Comparison of ENCODE assay signal across 8 cellular contexts in the genomic region with DNA sequence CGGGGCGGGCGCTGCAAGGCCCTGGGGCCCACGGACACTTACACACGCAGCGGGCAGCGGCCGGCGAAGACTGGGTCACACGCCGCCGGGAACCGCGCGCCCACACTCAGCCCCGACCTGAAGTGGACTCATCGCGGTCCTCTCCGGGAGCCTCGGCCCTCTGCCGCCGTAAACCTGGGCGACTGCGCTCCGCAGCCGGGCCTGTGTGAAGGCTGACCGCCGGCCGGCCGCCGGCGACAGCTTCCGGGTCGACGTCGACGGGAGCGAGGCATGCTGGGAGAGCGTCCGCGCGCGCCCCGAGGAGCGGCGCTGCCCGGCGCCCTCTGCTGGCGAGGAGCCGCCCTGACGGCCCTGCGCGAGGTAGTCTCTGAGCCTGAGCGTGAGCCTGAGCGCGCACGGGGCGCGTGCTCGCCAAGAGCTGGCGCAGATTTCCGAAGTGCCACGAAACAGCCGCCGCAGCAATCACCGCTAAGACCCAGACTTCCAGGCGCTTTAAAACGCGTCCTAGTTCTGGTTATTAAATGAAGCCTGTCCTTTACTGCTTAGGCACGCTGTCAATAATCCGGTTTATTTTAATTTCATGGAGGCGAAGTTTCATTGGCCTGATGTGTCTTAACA. TPM values are rescaled to one million over a fixed set of nuclear protein-coding genes. Genes with fewer than 3 reads are reported as not detected.
DNase-seq lines count a peak whose midpoint lies in the region; ATAC-seq lines count a peak whose summit lies in the region.

A gene with protein sequence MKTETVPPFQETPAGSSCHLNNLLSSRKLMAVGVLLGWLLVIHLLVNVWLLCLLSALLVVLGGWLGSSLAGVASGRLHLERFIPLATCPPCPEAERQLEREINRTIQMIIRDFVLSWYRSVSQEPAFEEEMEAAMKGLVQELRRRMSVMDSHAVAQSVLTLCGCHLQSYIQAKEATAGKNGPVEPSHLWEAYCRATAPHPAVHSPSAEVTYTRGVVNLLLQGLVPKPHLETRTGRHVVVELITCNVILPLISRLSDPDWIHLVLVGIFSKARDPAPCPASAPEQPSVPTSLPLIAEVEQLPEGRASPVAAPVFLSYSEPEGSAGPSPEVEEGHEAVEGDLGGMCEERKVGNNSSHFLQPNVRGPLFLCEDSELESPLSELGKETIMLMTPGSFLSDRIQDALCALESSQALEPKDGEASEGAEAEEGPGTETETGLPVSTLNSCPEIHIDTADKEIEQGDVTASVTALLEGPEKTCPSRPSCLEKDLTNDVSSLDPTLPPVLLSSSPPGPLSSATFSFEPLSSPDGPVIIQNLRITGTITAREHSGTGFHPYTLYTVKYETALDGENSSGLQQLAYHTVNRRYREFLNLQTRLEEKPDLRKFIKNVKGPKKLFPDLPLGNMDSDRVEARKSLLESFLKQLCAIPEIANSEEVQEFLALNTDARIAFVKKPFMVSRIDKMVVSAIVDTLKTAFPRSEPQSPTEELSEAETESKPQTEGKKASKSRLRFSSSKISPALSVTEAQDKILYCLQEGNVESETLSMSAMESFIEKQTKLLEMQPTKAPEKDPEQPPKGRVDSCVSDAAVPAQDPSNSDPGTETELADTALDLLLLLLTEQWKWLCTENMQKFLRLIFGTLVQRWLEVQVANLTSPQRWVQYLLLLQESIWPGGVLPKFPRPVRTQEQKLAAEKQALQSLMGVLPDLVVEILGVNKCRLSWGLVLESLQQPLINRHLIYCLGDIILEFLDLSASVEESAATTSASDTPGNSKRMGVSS (minus strand): TSS at position 242 of the 618 bp plus-strand sequence. CDS start 540 bp downstream, outside the sequence.

- ATAC-seq in HG03439 (IDR thresholded peaks at IDR 0.05; ENCODE audit: unreplicated experiment) (peak; percentile 99), left lobe of liver (peak; percentile 100)

- DNase-seq in C1 segment of cervical spinal cord (lab: John Stamatoyannopoulos, UW): peak; percentile 30 to 94 (median 86)
- DNase-seq in GM19238 (ENCODE audit: insufficient read length, low spot score): peak; percentile 90
- DNase-seq in NCI-H510A (lab: John Stamatoyannopoulos, UW): peak; percentile 12
- DNase-seq in activated CD4-positive, alpha-beta T cell treated with anti-CD3 and anti-CD28 coated beads, Interleukin-2, amount 50 U/mL, for 1 hour: peak; percentile 91
- peak; percentile 86 for DNase-seq in dedifferentiated amniotic fluid mesenchymal stem cell (ENCODE audit: extremely low spot score)
- DNase-seq in left lobe of liver (ENCODE audit: low spot score): peak; percentile 95
- DNase-seq in stimulated activated CD4-positive, alpha-beta T cell treated with anti-CD3 and anti-CD28 coated beads, Interleukin-2, amount 100 ng/mL, for 4 hours (ENCODE audit: low read depth): peak; percentile 87

RNA-seq across cellular contexts. Expression of the gene that starts here (rescaled TPM):
- total RNA-seq in left lobe of liver: 33.9 TPM

Comparison
In these comparisons a context has a peak if more than half of its experiments do, and no peak if none do; other contexts are left out.
1. Peak in every context shown above with its lines: DNase-seq and ATAC-seq.
2. DNase-seq: peak in every context shown above with its lines; median percentile 95 in left lobe of liver; 91 in activated CD4-positive, alpha-beta T cell treated with anti-CD3 and anti-CD28 coated beads, Interleukin-2, amount 50 U/mL, for 1 hour; 90 in GM19238; 87 in stimulated activated CD4-positive, alpha-beta T cell treated with anti-CD3 and anti-CD28 coated beads, Interleukin-2, amount 100 ng/mL, for 4 hours; 86 in C1 segment of cervical spinal cord; 86 in dedifferentiated amniotic fluid mesenchymal stem cell; 12 in NCI-H510A.